Comparison of ENCODE assay signal across 15 cellular contexts in the genomic region with DNA sequence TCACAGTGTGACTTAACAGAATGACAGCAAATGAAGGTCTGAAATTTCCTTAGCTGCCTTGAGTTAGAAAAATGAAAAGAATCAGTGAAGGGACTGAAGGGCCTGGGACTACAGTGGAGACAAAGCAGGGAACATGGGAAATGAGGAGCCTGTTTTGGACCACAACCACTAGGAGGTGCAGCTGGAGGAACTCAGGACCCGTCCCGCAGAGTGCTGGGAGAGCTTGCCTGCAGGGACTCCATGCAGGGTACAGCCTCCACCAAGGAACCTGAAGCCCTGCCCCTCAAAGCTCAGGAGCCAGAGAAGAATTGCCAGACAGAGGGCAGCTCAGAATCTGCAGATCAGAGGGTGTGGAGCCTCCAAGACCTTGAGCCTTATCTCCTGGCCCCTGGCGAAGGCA. TPM values are rescaled to one million over a fixed set of nuclear protein-coding genes. Genes with fewer than 3 reads are reported as not detected.
A peak's percentile ranks its signal among the peaks of the same experiment; 100 is the strongest.
DNase-seq lines count a peak whose midpoint lies in the region; ATAC-seq and TF ChIP-seq lines count a peak whose summit lies in the region.
"Had no signal": no experiment of that assay in that cellular context is flagged by ENCODE, and none has a peak within 500 bp of the region (broad histone marks: within the 10 kb centered on the region; RNA-seq: fewer than 3 reads in every experiment).

No MANE protein-coding gene starts in this region.

- no peaks in the 10 kb centered on the region for H3K27me3 ChIP-seq in cardiac muscle cell
- peaks cover 3% of the 10 kb centered on the region for H3K27me3 ChIP-seq in hepatocyte
- no peaks in the 10 kb centered on the region for H3K27me3 ChIP-seq in osteoblast (ENCODE audit: insufficient read depth, low read length)
- H3K27me3 ChIP-seq in esophagus squamous epithelium: peaks cover 0 to 17% (median 0%) of the 10 kb centered on the region in 4 donors
- H3K27me3 ChIP-seq: upper lobe of left lung had no signal

- H3K79me2 ChIP-seq in hepatocyte: no peaks in the 10 kb centered on the region
- H3K79me2 ChIP-seq in osteoblast (ENCODE audit: insufficient read depth, low read length): no peaks in the 10 kb centered on the region
- no peaks in the 10 kb centered on the region for H3K79me2 ChIP-seq in OCI-LY7 (ENCODE audit: insufficient read depth, low read depth, low read length)

- H4K20me1 ChIP-seq in hepatocyte (ENCODE audit: insufficient read depth, poor library complexity, severe bottlenecking) (no peaks in the 10 kb centered on the region), osteoblast (ENCODE audit: insufficient read depth, low read length) (no peaks in the 10 kb centered on the region), OCI-LY7 (ENCODE audit: insufficient read depth, low read length) (no peaks in the 10 kb centered on the region)

- POLR2A ChIA-PET in OCI-LY7 (lab: Charles Lee): no interaction called here

- no peaks in the 10 kb centered on the region for H3K9me3 ChIP-seq in cardiac muscle cell (ENCODE audit: low read depth)
- no peaks in the 10 kb centered on the region for H3K9me3 ChIP-seq in hepatocyte (ENCODE audit: low read depth)
- no peaks in the 10 kb centered on the region for H3K9me3 ChIP-seq in osteoblast (ENCODE audit: low read depth, low read length)
- no peaks in the 10 kb centered on the region for H3K9me3 ChIP-seq in OCI-LY7 (ENCODE audit: low read length)
- no peaks in the 10 kb centered on the region for H3K9me3 ChIP-seq in esophagus squamous epithelium
- H3K9me3 ChIP-seq: upper lobe of left lung had no signal

- BruUV-seq in OCI-LY7 (replicated peaks; lab: Mats Ljungman, UMichigan): no TSS peak

- no peak for TF ChIP-seq POLR2A in esophagus squamous epithelium (IDR thresholded peaks at IDR 0.05)

- H3K9me2 ChIP-seq in hepatocyte (replicated peaks; ENCODE audit: insufficient read depth) (no peaks in the 10 kb centered on the region), OCI-LY7 (ENCODE audit: insufficient read depth, low read length) (no peaks in the 10 kb centered on the region)

- intact Hi-C loops in left cardiac atrium (cut with DNase I) (no loop called here), OCI-LY7 (cut with micrococcal nuclease; ENCODE audit: unreplicated experiment) (no loop called here), esophagus squamous epithelium (cut with DNase I) (no loop called here)

- H2AFZ ChIP-seq in hepatocyte: no peak overlapping the region
- no peak overlapping the region for H2AFZ ChIP-seq in osteoblast (ENCODE audit: low read length)
- no peak overlapping the region for H2AFZ ChIP-seq in OCI-LY7 (ENCODE audit: low read length)

- peaks cover 6% of the 10 kb centered on the region for H3K4me1 ChIP-seq in cardiac muscle cell (ENCODE audit: low read depth)
- no peaks in the 10 kb centered on the region for H3K4me1 ChIP-seq in hepatocyte (ENCODE audit: insufficient read depth)
- no peaks in the 10 kb centered on the region for H3K4me1 ChIP-seq in osteoblast (ENCODE audit: insufficient read depth, low read length)
- H3K4me1 ChIP-seq in OCI-LY7 (ENCODE audit: insufficient read depth, low read length, poor library complexity, severe bottlenecking): no peaks in the 10 kb centered on the region
- H3K4me1 ChIP-seq in esophagus squamous epithelium: no peaks in the 10 kb centered on the region
- H3K4me1 ChIP-seq: upper lobe of left lung had no signal

- no peak overlapping the region for H3K4me2 ChIP-seq in hepatocyte
- no peak overlapping the region for H3K4me2 ChIP-seq in osteoblast (ENCODE audit: insufficient read depth, low read length)
- H3K4me2 ChIP-seq in OCI-LY7 (ENCODE audit: low read length): no peak overlapping the region

- WGBS in hepatocyte (ENCODE audit: low lambda C conversion rate, missing lambda C conversion rate): 40% methylated on average over 3 of the region's 3 CpGs
- 33 to 65% methylated on average over 2 of the region's 3 CpGs for WGBS in esophagus squamous epithelium, 2 donors

- H3K36me3 ChIP-seq in cardiac muscle cell: no peaks in the 10 kb centered on the region
- H3K36me3 ChIP-seq in hepatocyte (replicated peaks; ENCODE audit: insufficient read depth, low read depth): no peaks in the 10 kb centered on the region
- no peaks in the 10 kb centered on the region for H3K36me3 ChIP-seq in osteoblast (ENCODE audit: insufficient read depth, low read length)
- no peaks in the 10 kb centered on the region for H3K36me3 ChIP-seq in OCI-LY7 (ENCODE audit: insufficient read depth, low read length)
- no peaks in the 10 kb centered on the region for H3K36me3 ChIP-seq in esophagus squamous epithelium
- H3K36me3 ChIP-seq: upper lobe of left lung had no signal

- ATAC-seq in left cardiac atrium: no peak
- ATAC-seq in GM19023 (IDR thresholded peaks at IDR 0.05; ENCODE audit: unreplicated experiment): no peak

- H3K4me3 ChIP-seq in cardiac muscle cell (no peak overlapping the region), hepatocyte (no peak overlapping the region), osteoblast (ENCODE audit: insufficient read depth, low read length) (no peak overlapping the region), OCI-LY7 (ENCODE audit: low read depth, low read length, poor library complexity, severe bottlenecking) (no peak overlapping the region), esophagus squamous epithelium (no peak overlapping the region)
- H3K4me3 ChIP-seq: upper lobe of left lung had no signal

- CTCF ChIA-PET in OCI-LY7 (lab: Charles Lee; ENCODE audit: unreplicated experiment): no interaction called here

- DNase-seq in cardiac muscle cell (ENCODE audit: low read depth in 1 of 2, low spot score in 1 of 2): peak; percentile 10 to 38
- no peak for DNase-seq in left cardiac atrium
- peak; percentile 10 for DNase-seq in RPMI7951 (ENCODE audit: low read depth)
- peak; percentile 42 for DNase-seq in hepatocyte (ENCODE audit: low spot score)
- no peak for DNase-seq in osteoblast (ENCODE audit: insufficient read length, low spot score, missing footprints)
- no peak for DNase-seq in OCI-LY7 (ENCODE audit: low spot score)
- DNase-seq in esophagus squamous epithelium (lab: John Stamatoyannopoulos, UW): no peak
- DNase-seq: activated CD4-positive, alpha-beta T cell treated with anti-CD3 and anti-CD28 coated beads, Interleukin-2, amount 10 ng/mL, durations not matched to agents 7 days and 5 days; activated gamma-delta T cell; C1 segment of cervical spinal cord; central memory CD4-positive, alpha-beta T cell; immature natural killer cell; NCI-H774; upper lobe of left lung had no signal

- peak; percentile 15 for TF ChIP-seq CTCF in cardiac muscle cell (IDR thresholded peaks at IDR 0.05; ENCODE audit: low read depth, low read length)
- peak; percentile 25 for TF ChIP-seq CTCF in hepatocyte (IDR thresholded peaks at IDR 0.05; ENCODE audit: poor library complexity)
- TF ChIP-seq CTCF in osteoblast (IDR thresholded peaks at IDR 0.05; ENCODE audit: extremely low read depth, low read depth, low read length): no peak
- TF ChIP-seq CTCF in OCI-LY7 (conservative IDR thresholded peaks at IDR 0.05; ENCODE audit: low read length): no peak
- TF ChIP-seq CTCF in esophagus squamous epithelium (IDR thresholded peaks at IDR 0.05): peak in 1 of 6 experiments; percentile 28

- H3K27ac ChIP-seq in cardiac muscle cell (no peak overlapping the region), hepatocyte (no peak overlapping the region), osteoblast (ENCODE audit: low read depth, low read length) (no peak overlapping the region), OCI-LY7 (ENCODE audit: low read depth, low read length, poor library complexity, severe bottlenecking) (no peak overlapping the region), esophagus squamous epithelium (no peak overlapping the region)
- H3K27ac ChIP-seq: upper lobe of left lung had no signal

RNA-seq across cellular contexts. Expression of a gene that starts 50.7 kb away (rescaled TPM):
- total RNA-seq in cardiac muscle cell: 0.15 TPM in 1 of 2 replicates, not detected in the other
- polyA plus RNA-seq in cardiac muscle cell: not detected in 2 replicates
- total RNA-seq in left cardiac atrium: not detected
- total RNA-seq in RPMI7951 (2014; rRNA removed; shearing (Covaris generic)): not detected in 2 replicates
- 0.12 and 0.33 TPM in 2 replicates for total RNA-seq in hepatocyte
- 0.47 and 0.54 TPM in 2 replicates for polyA plus RNA-seq in hepatocyte
- not detected in 2 replicates for total RNA-seq in osteoblast
- not detected in 2 replicates for total RNA-seq in OCI-LY7 (2014; rRNA removed; shearing (Covaris generic))
- total RNA-seq in OCI-LY7 (2022): not detected in 2 replicates
- 1 to 10 TPM in 1 of 4 donors, under 1 TPM in 3; 0.18 to 2.2 (median 0.34) TPM for total RNA-seq in esophagus squamous epithelium

Comparison
In these comparisons a context has a peak if more than half of its experiments do, and no peak if none do; other contexts are left out.
1. DNase-seq: peak in cardiac muscle cell (2 of 2), RPMI7951 (single experiment) and hepatocyte (single experiment); none in left cardiac atrium (single experiment), osteoblast (single experiment), OCI-LY7 (single experiment) and esophagus squamous epithelium (single experiment).
2. CTCF ChIP-seq: peak in cardiac muscle cell (single experiment) and hepatocyte (single experiment); none in osteoblast (single experiment) and OCI-LY7 (single experiment).